ENCODE assay signal across 1 cellular context in the genomic region with DNA sequence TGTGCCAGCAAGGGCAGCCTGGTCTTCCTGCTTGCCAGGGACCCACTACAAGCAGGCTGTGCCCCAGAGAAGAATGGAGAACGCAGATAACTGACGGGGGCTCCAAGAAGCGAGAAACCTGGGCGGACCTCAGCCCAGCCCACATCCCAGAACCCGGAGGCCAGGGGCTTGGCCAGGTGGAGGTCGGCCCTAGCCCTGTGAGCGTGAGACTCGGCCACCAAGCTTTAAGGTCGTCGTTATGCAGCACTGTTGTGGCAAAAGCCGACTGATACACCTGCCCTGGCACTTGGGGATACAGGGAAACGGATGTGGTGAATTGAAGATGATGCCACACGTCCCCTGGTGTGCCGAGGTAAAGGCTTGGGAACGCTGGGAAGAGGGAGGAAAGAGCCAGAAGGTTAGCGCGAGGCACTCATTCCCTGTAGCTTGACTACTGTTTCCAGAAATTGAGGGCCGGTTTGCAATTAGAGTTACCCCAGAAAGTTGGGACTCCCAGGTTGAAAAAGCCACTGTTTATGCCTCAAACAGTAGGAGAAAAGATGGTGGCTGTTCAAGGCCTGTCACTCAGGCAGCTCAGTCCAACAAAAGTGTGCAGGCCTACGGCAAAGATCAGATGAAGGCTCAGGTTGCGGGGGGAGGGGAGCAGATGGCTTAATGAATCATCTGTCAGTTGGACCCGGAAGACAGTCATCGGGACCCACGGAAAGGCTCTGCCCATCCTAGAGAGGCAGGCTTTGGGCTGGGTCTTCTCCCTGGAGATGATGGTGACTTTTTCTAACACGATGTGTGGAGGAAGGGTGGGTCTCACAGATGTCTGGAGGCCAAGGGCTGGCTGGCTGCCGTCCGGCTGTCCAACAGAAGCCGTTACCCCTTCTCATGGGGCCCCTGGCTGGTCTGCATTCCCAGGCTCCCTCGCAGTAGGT.
TF ChIP-seq lines count a peak whose summit lies in the region.

No MANE protein-coding gene starts in this region.

TF ChIP-seq in IMR-90, 13 proteins besides CTCF, POLR2A, EP300 and RAD21 (continued from another document):
- TF ChIP-seq FOS (IDR thresholded peaks at IDR 0.05; ENCODE audit: low read depth, low read length) (no peak), MAFK (IDR thresholded peaks at IDR 0.05; ENCODE audit: low read depth, low read length) (no peak), CHD1 (IDR thresholded peaks at IDR 0.05; ENCODE audit: low read depth, low read length) (no peak), RCOR1 (IDR thresholded peaks at IDR 0.05; ENCODE audit: insufficient replicate concordance, low read length) (no peak), SMC3 (IDR thresholded peaks at IDR 0.05; ENCODE audit: low read depth, low read length) (no peak)
- TF ChIP-seq, protein P1, sequence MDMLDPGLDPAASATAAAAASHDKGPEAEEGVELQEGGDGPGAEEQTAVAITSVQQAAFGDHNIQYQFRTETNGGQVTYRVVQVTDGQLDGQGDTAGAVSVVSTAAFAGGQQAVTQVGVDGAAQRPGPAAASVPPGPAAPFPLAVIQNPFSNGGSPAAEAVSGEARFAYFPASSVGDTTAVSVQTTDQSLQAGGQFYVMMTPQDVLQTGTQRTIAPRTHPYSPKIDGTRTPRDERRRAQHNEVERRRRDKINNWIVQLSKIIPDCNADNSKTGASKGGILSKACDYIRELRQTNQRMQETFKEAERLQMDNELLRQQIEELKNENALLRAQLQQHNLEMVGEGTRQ (IDR thresholded peaks at IDR 0.05; ENCODE audit: low read depth, low read length), result no peak
